8 cellular contexts compared by ENCODE assay signal in genomic region chr15:49215768-49216739, GRCh38. TPM values are rescaled to one million over a fixed set of nuclear protein-coding genes. Genes with fewer than 3 reads are reported as not detected.
DNase-seq lines count a peak whose midpoint lies in the region; ATAC-seq and TF ChIP-seq lines count a peak whose summit lies in the region.

No MANE protein-coding gene starts in this region.

- intact Hi-C loops in left cardiac atrium (cut with DNase I) = no loop called here
- intact Hi-C loops in vagina (cut with DNase I) = no loop called here

- ATAC-seq in HG02610 (IDR thresholded peaks at IDR 0.05; ENCODE audit: unreplicated experiment) = peak; percentile 99
- ATAC-seq in left cardiac atrium = peak; percentile 92 to 95

- no peak overlapping the region for H3K4me3 ChIP-seq in vagina

- no peak overlapping the region for H3K27ac ChIP-seq in vagina

- TF ChIP-seq CTCF in vagina (IDR thresholded peaks at IDR 0.05) = no peak

- no peaks in the 10 kb centered on the region for H3K4me1 ChIP-seq in vagina

- no peaks in the 10 kb centered on the region for H3K27me3 ChIP-seq in vagina

- H3K9me3 ChIP-seq in vagina = no peaks in the 10 kb centered on the region

- no peak for TF ChIP-seq POLR2A in vagina (IDR thresholded peaks at IDR 0.05)

- H3K36me3 ChIP-seq in vagina = peaks cover 0 to 6% of the 10 kb centered on the region in 2 donors

- peak; percentile 48 to 61 for DNase-seq in NCI-H2081 (lab: John Stamatoyannopoulos, UW)
- DNase-seq in NCI-H2081 treated with DMSO at 0.1 percent for 48 hours (lab: John Stamatoyannopoulos, UW) = no peak
- peak; percentile 55 for DNase-seq in NCI-H2029 treated with DMSO at 0.1 percent for 48 hours (lab: John Stamatoyannopoulos, UW)
- peak; percentile 37 for DNase-seq in left cardiac atrium
- DNase-seq in activated effector memory CD4-positive, alpha-beta T cell treated with Interleukin-2 at 50 U/mL for 16 hours = no peak
- no peak for DNase-seq in vagina (ENCODE audit: extremely low spot score in 2 of 2)
- DNase-seq in stimulated activated naive CD4-positive, alpha-beta T cell (lab: John Stamatoyannopoulos, UW) = no peak

RNA-seq across cellular contexts. Expression of gene GALK2, which starts 46.0 kb away (rescaled TPM):
- total RNA-seq in left cardiac atrium (10 to 100 TPM; 30.1 to 32.1 TPM), vagina (47.6 TPM)

Comparison
In these comparisons a context has a peak if more than half of its experiments do, and no peak if none do; other contexts are left out.
1. DNase-seq: peak in NCI-H2081 (2 of 2), NCI-H2029 treated with DMSO at 0.1 percent for 48 hours (single experiment) and left cardiac atrium (single experiment); none in NCI-H2081 treated with DMSO at 0.1 percent for 48 hours (single experiment), activated effector memory CD4-positive, alpha-beta T cell treated with Interleukin-2 at 50 U/mL for 16 hours (single experiment), vagina (0 of 2) and stimulated activated naive CD4-positive, alpha-beta T cell (0 of 6).